In the genomic region with DNA sequence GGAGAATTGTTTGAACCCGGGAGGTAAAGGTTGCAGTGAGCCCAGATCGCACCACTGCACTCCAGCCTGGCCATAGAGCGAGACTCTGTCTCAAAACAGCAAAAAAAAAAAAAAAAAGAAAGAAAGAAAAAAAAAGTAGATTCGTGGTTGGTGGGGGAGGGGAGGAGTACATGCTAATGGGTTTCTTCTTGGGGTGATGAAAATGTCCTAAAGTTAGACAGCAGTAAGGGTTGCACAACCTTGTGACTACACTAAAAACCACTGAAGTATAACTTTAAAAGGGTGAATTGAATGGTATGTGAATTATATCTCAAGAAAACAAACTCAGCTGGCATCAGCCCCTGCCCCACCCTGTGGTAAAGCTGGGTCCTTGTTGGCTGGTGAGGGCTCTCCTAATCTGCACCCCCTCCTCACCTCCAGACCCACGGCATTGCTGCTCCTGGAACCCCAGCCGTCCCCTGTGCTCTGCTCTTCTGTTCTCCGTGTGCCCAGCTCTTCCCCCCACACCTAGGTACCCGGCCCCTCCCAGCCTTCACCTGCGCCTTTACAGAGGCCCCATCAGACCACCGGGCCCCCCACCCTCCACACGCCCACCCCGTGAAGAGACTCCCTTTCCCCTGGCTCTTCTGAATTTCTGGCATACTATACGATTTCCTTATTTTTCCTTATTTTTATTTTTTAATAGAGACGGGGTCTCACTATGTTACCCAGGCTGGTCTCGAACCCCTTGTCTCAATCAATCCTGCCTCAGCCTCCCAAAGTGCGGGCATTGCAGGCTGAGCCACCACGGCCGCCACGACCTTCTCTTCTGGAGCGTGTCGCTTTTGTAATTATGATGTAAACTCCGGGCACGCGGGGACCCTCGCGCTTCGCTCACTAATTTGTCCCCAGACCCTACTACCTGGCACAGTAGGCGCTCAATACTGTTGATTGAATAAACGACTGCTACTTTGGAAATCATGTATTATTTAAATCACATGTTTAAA, we compare ENCODE assay signal across 8 cellular contexts. TPM values are rescaled to one million over a fixed set of nuclear protein-coding genes. Genes with fewer than 3 reads are reported as not detected.
A peak's percentile ranks its signal among the peaks of the same experiment; 100 is the strongest.
DNase-seq lines count a peak whose midpoint lies in the region; ATAC-seq and TF ChIP-seq lines count a peak whose summit lies in the region.

No MANE protein-coding gene starts in this region.

- peak overlapping the region; percentile 77 to 95 (median 94) for H3K27ac Mint-ChIP-seq in CD4-positive, CD25-positive, alpha-beta regulatory T cell
- peak overlapping the region; percentile 56 to 89 (median 78) for H3K27ac Mint-ChIP-seq in nephron

- DNase-seq in CD4-positive, CD25-positive, alpha-beta regulatory T cell = no peak
- DNase-seq in NOMO-1 treated with dmso at 0.1 percent for 144 hours (lab: John Stamatoyannopoulos, UW; ENCODE audit: unreplicated experiment) (peak; percentile 39), dorsolateral prefrontal cortex (no peak), activated gamma-delta T cell treated with Interleukin-2 at 50 U/mL for 16 hours (no peak), COLO829 (ENCODE audit: low spot score) (no peak), GM19238 (ENCODE audit: insufficient read length, low spot score) (no peak)

- H3K4me1 Mint-ChIP-seq in CD4-positive, CD25-positive, alpha-beta regulatory T cell = peaks cover 0 to 39% (median 21%) of the 10 kb centered on the region in 4 donors
- H3K4me1 Mint-ChIP-seq in nephron = peaks cover 23% of the 10 kb centered on the region

- peak overlapping the region; percentile 68 for H3K4me3 ChIP-seq in CD4-positive, CD25-positive, alpha-beta regulatory T cell (ENCODE audit: low read depth, low read length)
- H3K4me3 ChIP-seq in dorsolateral prefrontal cortex = peak overlapping the region; percentile 67 to 100 (median 91)

- peaks cover 7% of the 10 kb centered on the region for H3K27me3 Mint-ChIP-seq in CD4-positive, CD25-positive, alpha-beta regulatory T cell
- peaks cover 10% of the 10 kb centered on the region for H3K27me3 Mint-ChIP-seq in nephron (ENCODE audit: low read depth)

- peaks cover 38% of the 10 kb centered on the region for H3K4me1 ChIP-seq in CD4-positive, CD25-positive, alpha-beta regulatory T cell (ENCODE audit: control insufficient read depth, insufficient read depth, low read length, poor library complexity, severe bottlenecking)

- H3K27ac ChIP-seq in CD4-positive, CD25-positive, alpha-beta regulatory T cell (ENCODE audit: insufficient read depth, low read length, poor library complexity, severe bottlenecking) = peak overlapping the region; percentile 88
- peak overlapping the region in 47 of 59 donors; percentile 46 to 93 (median 86) for H3K27ac ChIP-seq in dorsolateral prefrontal cortex

- H3K9me3 ChIP-seq in CD4-positive, CD25-positive, alpha-beta regulatory T cell (ENCODE audit: control insufficient read depth in 2 of 2, low read length in 2 of 2) = no peaks in the 10 kb centered on the region

- TF ChIP-seq CTCF in dorsolateral prefrontal cortex (IDR thresholded peaks at IDR 0.05 in 54 of 56, conservative IDR thresholded peaks at IDR 0.05 in 2 of 56; ENCODE audit: low read depth in 1 of 56, partially characterized antibody in 56 of 56) = no peak
- TF ChIP-seq CTCF in nephron (IDR thresholded peaks at IDR 0.05; ENCODE audit: unreplicated experiment in 3 of 3) = no peak

- peaks cover 22% of the 10 kb centered on the region for H3K36me3 ChIP-seq in CD4-positive, CD25-positive, alpha-beta regulatory T cell (ENCODE audit: control insufficient read depth, insufficient read depth, low read length)

- peaks cover 0 to 2% (median 0%) of the 10 kb centered on the region in 7 donors for H3K9me3 Mint-ChIP-seq in CD4-positive, CD25-positive, alpha-beta regulatory T cell
- no peaks in the 10 kb centered on the region for H3K9me3 Mint-ChIP-seq in nephron

- H3K27me3 ChIP-seq in CD4-positive, CD25-positive, alpha-beta regulatory T cell (ENCODE audit: control insufficient read depth, insufficient read depth, low read length) = no peaks in the 10 kb centered on the region
- no peaks in the 10 kb centered on the region for H3K27me3 ChIP-seq in dorsolateral prefrontal cortex

- no peak for ATAC-seq in CD4-positive, CD25-positive, alpha-beta regulatory T cell (ENCODE audit: low read depth in 2 of 2)
- ATAC-seq in GM19452 (IDR thresholded peaks at IDR 0.05; ENCODE audit: unreplicated experiment) = no peak

- peak overlapping the region; percentile 96 to 99 (median 97) for H3K4me3 Mint-ChIP-seq in CD4-positive, CD25-positive, alpha-beta regulatory T cell
- peak overlapping the region; percentile 92 to 98 (median 94) for H3K4me3 Mint-ChIP-seq in nephron

- H3K36me3 Mint-ChIP-seq in CD4-positive, CD25-positive, alpha-beta regulatory T cell = peaks cover 11% of the 10 kb centered on the region
- H3K36me3 Mint-ChIP-seq in nephron (ENCODE audit: low read depth) = peaks cover 7% of the 10 kb centered on the region

- intact Hi-C loops in dorsolateral prefrontal cortex (cut with DNase I) = loop anchor here (2.0 to 10.0 kb wide), 6 partner anchors 69 to 1297 kb away; a partner anchor contains a TSS

RNA-seq across cellular contexts. Expression of a gene that starts 0.9 kb away (rescaled TPM):
- 12.0 TPM for total RNA-seq in CD4-positive, CD25-positive, alpha-beta regulatory T cell
- polyA plus RNA-seq in CD4-positive, CD25-positive, alpha-beta regulatory T cell = 10 to 100 TPM; 14.6 to 33.5 (median 19.7) TPM
- 10 to 100 TPM in 105 of 120 experiments, 1 to 10 TPM in 15; 8.6 to 18.8 (median 12.1) TPM for total RNA-seq in dorsolateral prefrontal cortex
